In the genomic region with DNA sequence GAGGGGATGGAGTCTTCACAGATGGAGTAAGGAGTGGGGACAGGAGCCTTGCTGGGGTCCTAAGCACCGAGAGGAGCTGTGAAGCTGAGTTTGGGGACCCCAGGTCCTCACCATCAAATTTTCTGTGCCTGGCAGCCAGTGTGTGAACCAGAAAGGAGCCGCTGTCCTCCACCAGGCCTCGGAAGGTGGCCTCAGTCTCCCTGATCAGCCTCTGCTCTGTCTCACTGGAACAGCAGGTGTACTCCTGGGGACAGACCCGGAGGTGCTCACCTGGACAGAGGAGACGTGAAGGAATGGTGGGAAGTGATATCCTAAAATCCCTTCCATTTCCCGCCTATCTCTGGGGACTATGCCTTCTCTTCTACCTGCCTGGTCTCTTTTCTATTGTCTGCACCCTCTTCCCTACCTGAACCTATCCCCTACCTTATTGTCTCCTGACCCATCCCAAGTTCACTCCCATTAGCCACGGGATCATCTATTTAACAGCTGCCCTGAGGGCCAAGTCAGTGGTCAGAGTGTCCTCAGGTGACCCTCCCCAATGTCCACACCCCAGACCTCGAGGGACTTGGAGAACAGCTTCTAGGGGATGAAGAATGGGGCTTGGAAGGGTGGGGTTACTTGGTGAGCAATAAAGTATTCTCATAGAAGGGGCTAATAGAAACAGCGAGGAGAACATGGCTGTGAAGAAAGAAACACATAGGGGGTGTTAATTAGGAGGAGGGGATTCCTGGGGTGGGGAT, we compare ENCODE assay signal across 9 cellular contexts. TPM values are rescaled to one million over a fixed set of nuclear protein-coding genes. Genes with fewer than 3 reads are reported as not detected.
DNase-seq lines count a peak whose midpoint lies in the region; TF ChIP-seq lines count a peak whose summit lies in the region.
"Had no signal": no experiment of that assay in that cellular context is flagged by ENCODE, and none has a peak within 500 bp of the region (broad histone marks: within the 10 kb centered on the region; RNA-seq: fewer than 3 reads in every experiment).

No MANE protein-coding gene starts in this region.

- H3K27me3 ChIP-seq in SJSA1 (replicated peaks) (no peaks in the 10 kb centered on the region), smooth muscle cell (ENCODE audit: low read depth) (peaks cover 12% of the 10 kb centered on the region)

- H3K4me3 ChIP-seq in SJSA1 = peak overlapping the region; percentile 47
- peak overlapping the region; percentile 80 for H3K4me3 ChIP-seq in fibroblast of the aortic adventitia (ENCODE audit: low read depth, low read length)
- peak overlapping the region; percentile 94 for H3K4me3 ChIP-seq in smooth muscle cell

- H3K4me3 Mint-ChIP-seq in activated CD4-positive, alpha-beta T cell treated with anti-CD3 and anti-CD28 coated beads, Interleukin-2, amount 10 ng/mL, durations not matched to agents 24 days and 14 days = peak overlapping the region; percentile 83

- peaks cover 4% of the 10 kb centered on the region for H3F3A ChIP-seq in smooth muscle cell (ENCODE audit: low read depth)

- H3K4me1 ChIP-seq in SJSA1 (replicated peaks) (peaks cover 5% of the 10 kb centered on the region), smooth muscle cell (ENCODE audit: low read depth) (peaks cover 6% of the 10 kb centered on the region)

- no peak for DNase-seq in activated CD4-positive, alpha-beta T cell treated with anti-CD3 and anti-CD28 coated beads, Interleukin-2, amount 10 ng/mL, durations not matched to agents 24 days and 14 days
- no peak for DNase-seq in activated CD4-positive, alpha-beta T cell treated with anti-CD3 and anti-CD28 coated beads, Interleukin-2, amount 50 U/mL, for 4 hours
- DNase-seq in SJSA1 (ENCODE audit: low read depth in 1 of 2, low spot score in 2 of 2) (no peak), fibroblast of the aortic adventitia (ENCODE audit: low read depth) (no peak), smooth muscle cell (lab: John Stamatoyannopoulos, UW; ENCODE audit: unreplicated experiment) (no peak), SIG-M5 treated with dmso at 0.1 percent for 504 hours (lab: John Stamatoyannopoulos, UW; ENCODE audit: unreplicated experiment) (no peak), HuH-7.5 (ENCODE audit: low spot score) (no peak), globus pallidus (ENCODE audit: low spot score) (no peak)
- DNase-seq: stimulated activated CD4-positive, alpha-beta T cell treated with anti-CD3 and anti-CD28 coated beads, Interleukin-4, amount 100 ng/mL, for 1 hour had no signal

- peaks cover 6% of the 10 kb centered on the region for H3K27me3 Mint-ChIP-seq in activated CD4-positive, alpha-beta T cell treated with anti-CD3 and anti-CD28 coated beads, Interleukin-2, amount 10 ng/mL, durations not matched to agents 24 days and 14 days

- H3K27ac Mint-ChIP-seq in activated CD4-positive, alpha-beta T cell treated with anti-CD3 and anti-CD28 coated beads, Interleukin-2, amount 10 ng/mL, durations not matched to agents 24 days and 14 days = no peak overlapping the region

- intact Hi-C loops in activated CD4-positive, alpha-beta T cell treated with anti-CD3 and anti-CD28 coated beads, Interleukin-2, amount 10 ng/mL, durations not matched to agents 24 days and 14 days (cut with micrococcal nuclease) = no loop called here

- H3K9me3 ChIP-seq in SJSA1 (replicated peaks) (peaks cover 4% of the 10 kb centered on the region; the same call in 1 of the 2 replicates), smooth muscle cell (replicated peaks; ENCODE audit: low read depth) (no peaks in the 10 kb centered on the region)

- no peaks in the 10 kb centered on the region for H4K20me1 ChIP-seq in smooth muscle cell (ENCODE audit: low read depth)

- H3K36me3 ChIP-seq in SJSA1 (no peaks in the 10 kb centered on the region), smooth muscle cell (ENCODE audit: low read depth) (no peaks in the 10 kb centered on the region)

- H2AFZ ChIP-seq in smooth muscle cell (ENCODE audit: low read depth) = no peak overlapping the region

- no peak overlapping the region for H3K27ac ChIP-seq in SJSA1
- H3K27ac ChIP-seq in smooth muscle cell (ENCODE audit: low read depth) = no peak overlapping the region

- H3K9me3 Mint-ChIP-seq in activated CD4-positive, alpha-beta T cell treated with anti-CD3 and anti-CD28 coated beads, Interleukin-2, amount 10 ng/mL, durations not matched to agents 24 days and 14 days = no peaks in the 10 kb centered on the region

- H3K79me2 ChIP-seq in smooth muscle cell (ENCODE audit: low read depth) = no peaks in the 10 kb centered on the region

- no peak overlapping the region for H3K9ac ChIP-seq in smooth muscle cell (ENCODE audit: low read depth)

- TF ChIP-seq CTCF in fibroblast of the aortic adventitia (IDR thresholded peaks at IDR 0.05; ENCODE audit: insufficient read depth, low read length) (no peak), smooth muscle cell (IDR thresholded peaks at IDR 0.05; ENCODE audit: borderline replicate concordance, insufficient read depth, poor library complexity, severe bottlenecking) (no peak)

- 73% methylated on average over 9 of the region's 9 CpGs for WGBS in smooth muscle cell (ENCODE audit: low lambda C conversion rate)

- peaks cover 26% of the 10 kb centered on the region for H3K4me1 Mint-ChIP-seq in activated CD4-positive, alpha-beta T cell treated with anti-CD3 and anti-CD28 coated beads, Interleukin-2, amount 10 ng/mL, durations not matched to agents 24 days and 14 days

- peak overlapping the region; percentile 99 for H3K4me2 ChIP-seq in smooth muscle cell

- peaks cover 6% of the 10 kb centered on the region for H3K36me3 Mint-ChIP-seq in activated CD4-positive, alpha-beta T cell treated with anti-CD3 and anti-CD28 coated beads, Interleukin-2, amount 10 ng/mL, durations not matched to agents 24 days and 14 days (ENCODE audit: low read depth)

RNA-seq across cellular contexts. Expression of gene GPC2, which starts 0.9 kb away (rescaled TPM):
- total RNA-seq in activated CD4-positive, alpha-beta T cell treated with anti-CD3 and anti-CD28 coated beads, Interleukin-2, amount 10 ng/mL, durations not matched to agents 24 days and 14 days = 6.3 and 7.9 TPM in 2 replicates
- total RNA-seq in SJSA1 (2014; rRNA removed; shearing (Covaris generic)) = 4.4 and 6.5 TPM in 2 replicates
- 1.2 and 4.5 TPM in 2 replicates for total RNA-seq in fibroblast of the aortic adventitia (ENCODE audit: low replicate concordance)
- 3.5 and 7.1 TPM in 2 replicates for total RNA-seq in smooth muscle cell
- 3.2 and 8.5 TPM in 2 replicates for polyA plus RNA-seq in smooth muscle cell

RNA-seq across cellular contexts. Expression of gene STAG3, which starts 1.5 kb away (rescaled TPM):
- total RNA-seq in activated CD4-positive, alpha-beta T cell treated with anti-CD3 and anti-CD28 coated beads, Interleukin-2, amount 10 ng/mL, durations not matched to agents 24 days and 14 days = 23.7 TPM in 2 replicates
- total RNA-seq in SJSA1 (2014; rRNA removed; shearing (Covaris generic)) = 0.26 TPM in 1 of 2 replicates, not detected in the other
- total RNA-seq in fibroblast of the aortic adventitia (ENCODE audit: low replicate concordance) (0.90 and 4.8 TPM in 2 replicates), smooth muscle cell (0.04 and 0.85 TPM in 2 replicates)
- polyA plus RNA-seq in smooth muscle cell = 0.96 and 1.3 TPM in 2 replicates

RNA-seq across cellular contexts. Expression of gene GAL3ST4, which starts 7.8 kb away (rescaled TPM):
- total RNA-seq in activated CD4-positive, alpha-beta T cell treated with anti-CD3 and anti-CD28 coated beads, Interleukin-2, amount 10 ng/mL, durations not matched to agents 24 days and 14 days = 2.1 TPM in 2 replicates
- total RNA-seq in SJSA1 (2014; rRNA removed; shearing (Covaris generic)) = 1.2 and 2.7 TPM in 2 replicates
- total RNA-seq in fibroblast of the aortic adventitia (ENCODE audit: low replicate concordance) = 4.0 and 9.8 TPM in 2 replicates
- 4.8 and 6.5 TPM in 2 replicates for total RNA-seq in smooth muscle cell
- polyA plus RNA-seq in smooth muscle cell = 7.2 and 7.4 TPM in 2 replicates

RNA-seq across cellular contexts. Expression of gene TRAPPC14, which starts 17.7 kb away (rescaled TPM):
- 31.7 and 39.2 TPM in 2 replicates for total RNA-seq in activated CD4-positive, alpha-beta T cell treated with anti-CD3 and anti-CD28 coated beads, Interleukin-2, amount 10 ng/mL, durations not matched to agents 24 days and 14 days
- total RNA-seq in SJSA1 (2014; rRNA removed; shearing (Covaris generic)) = 5.1 and 7.4 TPM in 2 replicates
- total RNA-seq in fibroblast of the aortic adventitia (ENCODE audit: low replicate concordance) (3.5 and 10.0 TPM in 2 replicates), smooth muscle cell (4.4 and 7.0 TPM in 2 replicates)
- 5.4 and 14.7 TPM in 2 replicates for polyA plus RNA-seq in smooth muscle cell

RNA-seq across cellular contexts. Expression of gene LAMTOR4, which starts 27.5 kb away (rescaled TPM):
- 123 and 126 TPM in 2 replicates for total RNA-seq in activated CD4-positive, alpha-beta T cell treated with anti-CD3 and anti-CD28 coated beads, Interleukin-2, amount 10 ng/mL, durations not matched to agents 24 days and 14 days
- total RNA-seq in SJSA1 (2014; rRNA removed; shearing (Covaris generic)) = 115 and 123 TPM in 2 replicates
- total RNA-seq in fibroblast of the aortic adventitia (ENCODE audit: low replicate concordance) (82.2 and 316 TPM in 2 replicates), smooth muscle cell (75.2 and 108 TPM in 2 replicates)
- 203 and 217 TPM in 2 replicates for polyA plus RNA-seq in smooth muscle cell
